ENCODE assay signal across 8 cellular contexts in the genomic region with DNA sequence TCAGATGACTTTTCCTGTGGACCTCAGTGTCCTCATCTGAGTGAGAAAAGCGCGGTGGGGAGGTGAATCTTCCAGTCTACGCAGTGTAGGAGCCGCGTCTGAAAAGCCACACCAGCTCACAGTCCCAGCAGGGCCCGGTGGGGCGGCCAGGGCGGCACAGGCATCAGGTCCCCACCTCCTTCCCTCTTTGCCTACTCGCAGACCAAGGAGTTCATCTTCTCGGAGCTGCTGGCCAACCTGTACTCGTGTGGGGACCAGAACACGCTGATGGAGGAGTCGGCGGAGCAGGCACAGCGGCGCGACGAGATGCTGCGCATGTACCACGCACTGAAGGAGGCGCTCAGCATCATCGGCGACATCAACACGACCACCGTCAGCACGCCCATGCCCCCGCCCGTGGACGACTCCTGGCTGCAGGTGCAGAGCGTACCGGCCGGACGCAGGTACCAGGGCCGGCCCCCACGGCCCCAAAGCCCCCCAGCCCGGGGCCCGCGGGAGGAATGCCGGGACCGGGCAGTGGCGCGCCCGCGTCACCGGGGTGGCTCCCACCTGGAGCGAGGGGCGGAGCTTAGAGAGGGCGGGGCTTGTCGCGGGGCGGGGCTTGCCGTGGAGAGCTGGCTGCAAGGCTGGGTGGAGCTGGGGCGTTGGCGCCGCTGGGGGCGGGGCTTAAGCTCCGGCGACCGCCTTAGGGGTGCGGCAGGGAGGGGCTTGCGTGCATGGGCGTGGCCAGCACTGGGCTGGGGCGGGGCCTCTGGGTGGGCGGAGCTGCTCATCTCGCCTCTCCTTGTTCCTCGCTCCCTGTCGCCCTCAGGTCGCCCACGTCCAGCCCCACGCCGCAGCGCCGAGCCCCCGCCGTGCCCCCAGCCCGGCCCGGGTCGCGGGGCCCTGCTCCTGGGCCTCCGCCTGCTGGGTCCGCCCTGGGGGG. TPM values are rescaled to one million over a fixed set of nuclear protein-coding genes. Genes with fewer than 3 reads are reported as not detected.
DNase-seq lines count a peak whose midpoint lies in the region; ATAC-seq and TF ChIP-seq lines count a peak whose summit lies in the region.

No MANE protein-coding gene starts in this region.

- H3K36me3 Mint-ChIP-seq in GM23338 (ENCODE audit: low read depth) = peaks cover 9% of the 10 kb centered on the region; the same call in 2 of the 3 replicates

- H3K4me3 Mint-ChIP-seq in GM23338 = peak overlapping the region; percentile 87

- H3K79me2 ChIP-seq in GM23338 (replicated peaks; ENCODE audit: insufficient read depth) = 0 out of 2 replicates have a peak, but pooled peaks cover 6% of the 10 kb centered on the region

- H3K9me2 ChIP-seq in GM23338 (ENCODE audit: insufficient read depth) = no peaks in the 10 kb centered on the region

- H3K9me3 Mint-ChIP-seq in GM23338 = no peaks in the 10 kb centered on the region; the same call in 2 of the 3 replicates

- no peak for TF ChIP-seq CTCF in GM06990 (IDR thresholded peaks at IDR 0.05; ENCODE audit: insufficient read depth, low read length, poor library complexity, severe bottlenecking)
- no peak; a peak in 1 of 4 replicates for TF ChIP-seq CTCF in GM23338 (conservative IDR thresholded peaks at IDR 0.05; ENCODE audit: low read depth in 2 of 2)
- no peak for TF ChIP-seq CTCF in left lung (IDR thresholded peaks at IDR 0.05)

- H3F3A ChIP-seq in GM23338 (replicated peaks; ENCODE audit: low read depth) = peaks cover 12% of the 10 kb centered on the region; the same call in 1 of the 2 replicates

- intact Hi-C loops in left lung (cut with DNase I) = no loop called here

- peaks cover 20% of the 10 kb centered on the region for H3K27me3 Mint-ChIP-seq in GM23338 (ENCODE audit: insufficient read depth, low read depth, poor library complexity)

- H3K4me1 Mint-ChIP-seq in GM23338 = peaks cover 40% of the 10 kb centered on the region

- H2AFZ ChIP-seq in GM23338 = peak overlapping the region; percentile 63; the same call in 1 of the 2 replicates

- peaks cover 1% of the 10 kb centered on the region; the same call in 1 of the 2 replicates for H3K27me3 ChIP-seq in GM06990 (replicated peaks; ENCODE audit: control insufficient read depth, insufficient read depth, low read length)
- H3K27me3 ChIP-seq in GM23338 (ENCODE audit: insufficient read depth) = no peaks in the 10 kb centered on the region
- peaks cover 0 to 16% of the 10 kb centered on the region in 2 donors for H3K27me3 ChIP-seq in left lung

- peaks cover 6% of the 10 kb centered on the region for H4K20me1 ChIP-seq in GM23338 (replicated peaks; ENCODE audit: insufficient read depth)

- H3K4me1 ChIP-seq in GM23338 (ENCODE audit: insufficient read depth) = peaks cover 26% of the 10 kb centered on the region
- H3K4me1 ChIP-seq in left lung = peaks cover 18 to 31% of the 10 kb centered on the region in 2 donors

- H3K27ac Mint-ChIP-seq in GM23338 = peak overlapping the region; percentile 65; the same call in 1 of the 2 replicates

- DNase-seq in GM06990 (ENCODE audit: extremely low read depth, insufficient read length) = peak; percentile 88
- peak; percentile 90 for DNase-seq in GM23338 (ENCODE audit: low spot score)
- peak; percentile 78 for DNase-seq in NCI-H1105 (lab: John Stamatoyannopoulos, UW)
- DNase-seq in activated CD4-positive, alpha-beta T cell treated with anti-CD3 and anti-CD28 coated beads, Interleukin-2, amount 50 U/mL, for 24 hours (ENCODE audit: low read depth in 1 of 2, low spot score in 1 of 2) = peak; percentile 96 to 98
- DNase-seq in dedifferentiated amniotic fluid mesenchymal stem cell (ENCODE audit: extremely low spot score) = peak; percentile 25
- peak; percentile 92 to 98 for DNase-seq in left lung
- DNase-seq in stimulated activated CD4-positive, alpha-beta T cell treated with anti-CD3 and anti-CD28 coated beads, TNF-alpha, amount 100 ng/mL, for 48 hours (ENCODE audit: low read depth in 3 of 3) = peak; percentile 97 to 98 (median 98)
- DNase-seq in NCI-H774 (lab: John Stamatoyannopoulos, UW) = no peak

- peak; percentile 59 for ATAC-seq in GM23338
- ATAC-seq in left lung = peak; percentile 95

- H3K4me3 ChIP-seq in GM06990 (replicated peaks; ENCODE audit: low read depth, low read length) (peak overlapping the region; percentile 40), GM23338 (peak overlapping the region; percentile 88), left lung (peak overlapping the region; percentile 25 to 44)

- no peaks in the 10 kb centered on the region for H3K36me3 ChIP-seq in GM06990 (ENCODE audit: control insufficient read depth, insufficient read depth, low read length)
- no peaks in the 10 kb centered on the region for H3K36me3 ChIP-seq in GM23338 (ENCODE audit: insufficient read depth)
- no peaks in the 10 kb centered on the region for H3K36me3 ChIP-seq in left lung

- H3K9me3 ChIP-seq in left lung = no peaks in the 10 kb centered on the region

- peak overlapping the region; percentile 94 for H3K4me2 ChIP-seq in GM23338

- H3K27ac ChIP-seq in GM23338 (ENCODE audit: low read depth) (no peak overlapping the region), left lung (no peak overlapping the region)

TF ChIP-seq in GM23338, 12 proteins besides CTCF, POLR2A, EP300 and RAD21 (continues in another document):
- TF ChIP-seq EZH2 (IDR thresholded peaks at IDR 0.05; ENCODE audit: low read depth, unreplicated experiment) = no peak
- no peak for TF ChIP-seq STAT1 (IDR thresholded peaks at IDR 0.05; ENCODE audit: unreplicated experiment)
- no peak for TF ChIP-seq ZNF462 (CRISPR knock-in tag; IDR thresholded peaks at IDR 0.05)
- no peak for TF ChIP-seq EZH2phosphoT487 (IDR thresholded peaks at IDR 0.05; ENCODE audit: unreplicated experiment)

RNA-seq across cellular contexts. Expression of gene GOLGA2, which starts 25.6 kb away (rescaled TPM):
- 44.4 and 48.4 TPM in 2 replicates for total RNA-seq in GM23338 (2014; rRNA removed; shearing (Covaris generic))
- polyA plus RNA-seq in GM23338 (2016; fragmentation: Nextera tagmentation; extraction: Ambion mirVana) = 31.4 and 32.6 TPM in 2 replicates
- total RNA-seq in left lung = 100 to 1,000 TPM; 108 to 126 TPM

RNA-seq across cellular contexts. Expression of gene SWI5, which starts 25.9 kb away (rescaled TPM):
- total RNA-seq in GM23338 (2014; rRNA removed; shearing (Covaris generic)) = 26.6 and 31.8 TPM in 2 replicates
- polyA plus RNA-seq in GM23338 (2016; fragmentation: Nextera tagmentation; extraction: Ambion mirVana) = 35.7 and 42.5 TPM in 2 replicates
- 10 to 100 TPM; 16.2 to 25.6 TPM for total RNA-seq in left lung

RNA-seq across cellular contexts. Expression of gene DNM1, which starts 47.0 kb away (rescaled TPM):
- 42.0 and 43.2 TPM in 2 replicates for total RNA-seq in GM23338 (2014; rRNA removed; shearing (Covaris generic))
- polyA plus RNA-seq in GM23338 (2016; fragmentation: Nextera tagmentation; extraction: Ambion mirVana) = 24.0 and 36.0 TPM in 2 replicates
- 10 to 100 TPM in 1 of 2 donors, 1 to 10 TPM in 1; 9.0 to 17.2 TPM for total RNA-seq in left lung

RNA-seq across cellular contexts. Expression of gene CIZ1, which starts 58.8 kb away (rescaled TPM):
- 48.2 and 61.4 TPM in 2 replicates for total RNA-seq in GM23338 (2014; rRNA removed; shearing (Covaris generic))
- polyA plus RNA-seq in GM23338 (2016; fragmentation: Nextera tagmentation; extraction: Ambion mirVana) = 49.6 and 49.7 TPM in 2 replicates
- total RNA-seq in left lung = 100 to 1,000 TPM; 102 to 115 TPM

Comparison
In these comparisons a context has a peak if more than half of its experiments do, and no peak if none do; other contexts are left out.
1. H3K4me3 ChIP-seq: peak in every context shown above with its lines; median percentile 88 in GM23338; 40 in GM06990; 34 in left lung.